ENCODE assay signal across 19 cellular contexts in genomic region chr19:22620401-22620800, GRCh38. TPM values are rescaled to one million over a fixed set of nuclear protein-coding genes. Genes with fewer than 3 reads are reported as not detected.
DNase-seq lines count a peak whose midpoint lies in the region; ATAC-seq and TF ChIP-seq lines count a peak whose summit lies in the region.
"Had no signal": no experiment of that assay in that cellular context is flagged by ENCODE, and none has a peak within 500 bp of the region (broad histone marks: within the 10 kb centered on the region; RNA-seq: fewer than 3 reads in every experiment).

No MANE protein-coding gene starts in this region.

- H3K27me3 ChIP-seq in osteoblast (ENCODE audit: insufficient read depth, low read length) (no peaks in the 10 kb centered on the region), testis (no peaks in the 10 kb centered on the region), PC-9 (ENCODE audit: insufficient read depth, low read depth) (no peaks in the 10 kb centered on the region)

- POLR2A ChIA-PET in activated CD8-positive, alpha-beta T cell treated with anti-CD3 and anti-CD28 coated beads, Interleukin-2, amount 10 ng/mL, durations not matched to agents 7 days and 5 days (lab: Charles Lee) = no interaction called here
- POLR2A ChIA-PET in PC-9 (lab: Charles Lee; ENCODE audit: unreplicated experiment) = no interaction called here

- DNase-seq in coronary artery (ENCODE audit: low spot score) (peak; percentile 50), osteoblast (ENCODE audit: insufficient read length, low spot score, missing footprints) (peak; percentile 32), testis (peak; percentile 2), ureter (ENCODE audit: low spot score) (peak; percentile 26), PC-9 (no peak), G401 (ENCODE audit: low spot score) (no peak), NCI-H526 (lab: John Stamatoyannopoulos, UW) (no peak)
- DNase-seq in activated CD8-positive, alpha-beta T cell treated with anti-CD3 and anti-CD28 coated beads, Interleukin-2, amount 10 ng/mL, durations not matched to agents 7 days and 5 days = no peak
- DNase-seq: C1 segment of cervical spinal cord; CD4-positive, alpha-beta memory T cell; COR-L47; DMS153; DND-41; GDM1; H9 had no signal

- no peaks in the 10 kb centered on the region for H3K79me2 ChIP-seq in osteoblast (ENCODE audit: insufficient read depth, low read length)
- H3K79me2 ChIP-seq in PC-9 (ENCODE audit: low read depth) = no peaks in the 10 kb centered on the region

- ATAC-seq in activated CD8-positive, alpha-beta T cell treated with anti-CD3 and anti-CD28 coated beads, Interleukin-2, amount 10 ng/mL, durations not matched to agents 7 days and 5 days = no peak
- ATAC-seq: GM12878, GM23338, HCT116 had no signal

- no peaks in the 10 kb centered on the region for H3K27me3 Mint-ChIP-seq in activated CD8-positive, alpha-beta T cell treated with anti-CD3 and anti-CD28 coated beads, Interleukin-2, amount 10 ng/mL, durations not matched to agents 7 days and 5 days (ENCODE audit: low read depth)

- H3K4me1 Mint-ChIP-seq in activated CD8-positive, alpha-beta T cell treated with anti-CD3 and anti-CD28 coated beads, Interleukin-2, amount 10 ng/mL, durations not matched to agents 7 days and 5 days (ENCODE audit: low read depth) = no peaks in the 10 kb centered on the region
- H3K4me1 Mint-ChIP-seq: GM23338, H9 had no signal

- intact Hi-C loops in testis (cut with DNase I; ENCODE audit: low total_unique reads) (no loop called here), PC-9 (cut with micrococcal nuclease; ENCODE audit: unreplicated experiment) (no loop called here)

- no TSS peak for BruUV-seq in PC-9 (replicated peaks; lab: Mats Ljungman, UMichigan)

- H3F3A ChIP-seq in PC-9 (ENCODE audit: insufficient read depth, low read depth) = no peaks in the 10 kb centered on the region

- H3K4me3 ChIP-seq in coronary artery (no peak overlapping the region), osteoblast (ENCODE audit: insufficient read depth, low read length) (no peak overlapping the region), testis (no peak overlapping the region), PC-9 (no peak overlapping the region)
- H3K4me3 ChIP-seq: GM12878, GM23338 had no signal

- H3K27ac Mint-ChIP-seq in activated CD8-positive, alpha-beta T cell treated with anti-CD3 and anti-CD28 coated beads, Interleukin-2, amount 10 ng/mL, durations not matched to agents 7 days and 5 days = no peak overlapping the region
- H3K27ac Mint-ChIP-seq: CD4-positive, alpha-beta memory T cell; GM23338; H9 had no signal

- TF ChIP-seq POLR2A in testis (IDR thresholded peaks at IDR 0.05) = no peak

- H3K36me3 Mint-ChIP-seq in activated CD8-positive, alpha-beta T cell treated with anti-CD3 and anti-CD28 coated beads, Interleukin-2, amount 10 ng/mL, durations not matched to agents 7 days and 5 days (ENCODE audit: low read depth) = no peaks in the 10 kb centered on the region

- H3K36me3 ChIP-seq in osteoblast (ENCODE audit: insufficient read depth, low read length) (no peaks in the 10 kb centered on the region), testis (ENCODE audit: low read depth, missing control alignments) (no peaks in the 10 kb centered on the region), PC-9 (ENCODE audit: low read depth) (no peaks in the 10 kb centered on the region)

- H2AFZ ChIP-seq in osteoblast (ENCODE audit: low read length) = no peak overlapping the region
- no peak overlapping the region for H2AFZ ChIP-seq in PC-9
- H2AFZ ChIP-seq: GM23338 had no signal

- H3K4me1 ChIP-seq in osteoblast (ENCODE audit: insufficient read depth, low read length) (no peaks in the 10 kb centered on the region), testis (no peaks in the 10 kb centered on the region), PC-9 (replicated peaks; ENCODE audit: insufficient read depth) (no peaks in the 10 kb centered on the region)

- peaks cover 13% of the 10 kb centered on the region for H3K9me3 Mint-ChIP-seq in activated CD8-positive, alpha-beta T cell treated with anti-CD3 and anti-CD28 coated beads, Interleukin-2, amount 10 ng/mL, durations not matched to agents 7 days and 5 days (ENCODE audit: insufficient read depth)

- in situ Hi-C loops in G401 (cut with HindIII; ENCODE audit: low sequenced_read_pairs) = no loop called here

- H3K4me3 Mint-ChIP-seq in activated CD8-positive, alpha-beta T cell treated with anti-CD3 and anti-CD28 coated beads, Interleukin-2, amount 10 ng/mL, durations not matched to agents 7 days and 5 days = no peak overlapping the region
- H3K4me3 Mint-ChIP-seq: CD4-positive, alpha-beta memory T cell; GM23338; H9 had no signal

- H3K4me2 ChIP-seq in osteoblast (ENCODE audit: insufficient read depth, low read length) (no peak overlapping the region), PC-9 (no peak overlapping the region)
- H3K4me2 ChIP-seq: GM23338 had no signal

- H3K9me2 ChIP-seq in PC-9 (ENCODE audit: insufficient read depth) = no peaks in the 10 kb centered on the region

- no peak for TF ChIP-seq CTCF in coronary artery (IDR thresholded peaks at IDR 0.05)
- no peak for TF ChIP-seq CTCF in osteoblast (IDR thresholded peaks at IDR 0.05; ENCODE audit: extremely low read depth, low read depth, low read length)
- no peak for TF ChIP-seq CTCF in testis (IDR thresholded peaks at IDR 0.05)
- TF ChIP-seq CTCF in PC-9 (conservative IDR thresholded peaks at IDR 0.05) = no peak

- 83 to 97% methylated on average over 6 of the region's 6 CpGs for whole genome bisulfite sequencing in testis, 2 donors

- H3K9me3 ChIP-seq in osteoblast (ENCODE audit: low read depth, low read length) (no peaks in the 10 kb centered on the region), testis (no peaks in the 10 kb centered on the region), PC-9 (ENCODE audit: insufficient read depth, low read depth) (no peaks in the 10 kb centered on the region)

- CTCF ChIA-PET in activated CD8-positive, alpha-beta T cell treated with anti-CD3 and anti-CD28 coated beads, Interleukin-2, amount 10 ng/mL, durations not matched to agents 7 days and 5 days (lab: Charles Lee) = no interaction called here
- CTCF ChIA-PET in PC-9 (lab: Charles Lee) = no interaction called here

- H3K27ac ChIP-seq in coronary artery (peak overlapping the region in 1 of 2 donors; percentile 41), osteoblast (ENCODE audit: low read depth, low read length) (no peak overlapping the region), testis (no peak overlapping the region), PC-9 (no peak overlapping the region)

- H4K20me1 ChIP-seq in osteoblast (ENCODE audit: insufficient read depth, low read length) (no peaks in the 10 kb centered on the region), PC-9 (ENCODE audit: insufficient read depth) (no peaks in the 10 kb centered on the region)

RNA-seq across cellular contexts. Expression of gene ZNF492, which starts 13.7 kb away (rescaled TPM):
- total RNA-seq in osteoblast = 0.29 and 0.36 TPM in 2 replicates
- total RNA-seq in testis = 1 to 10 TPM; 2.7 to 3.3 TPM
- 1.2 TPM for polyA plus RNA-seq in testis (ENCODE audit: insufficient read depth, low read depth, low replicate concordance)
- 0.16 TPM for total RNA-seq in ureter
- total RNA-seq in activated CD8-positive, alpha-beta T cell treated with anti-CD3 and anti-CD28 coated beads, Interleukin-2, amount 10 ng/mL, durations not matched to agents 7 days and 5 days = 1 to 10 TPM; 2.1 to 2.2 TPM
- not detected in 2 replicates for total RNA-seq in PC-9 (2021)
- 0.25 and 1.9 TPM in 2 replicates for total RNA-seq in G401 (2014; rRNA removed; shearing (Covaris generic))
- total RNA-seq: A673, GM12878, H9 had no signal
- polyA plus RNA-seq: GM12878 had no signal

Comparison
In these comparisons a context has a peak if more than half of its experiments do, and no peak if none do; other contexts are left out.
1. DNase-seq: peak in coronary artery (single experiment), osteoblast (single experiment), testis (single experiment) and ureter (single experiment); none in activated CD8-positive, alpha-beta T cell treated with anti-CD3 and anti-CD28 coated beads, Interleukin-2, amount 10 ng/mL, durations not matched to agents 7 days and 5 days (single experiment), PC-9 (0 of 2), G401 (single experiment) and NCI-H526 (0 of 2).